In the genomic region with DNA sequence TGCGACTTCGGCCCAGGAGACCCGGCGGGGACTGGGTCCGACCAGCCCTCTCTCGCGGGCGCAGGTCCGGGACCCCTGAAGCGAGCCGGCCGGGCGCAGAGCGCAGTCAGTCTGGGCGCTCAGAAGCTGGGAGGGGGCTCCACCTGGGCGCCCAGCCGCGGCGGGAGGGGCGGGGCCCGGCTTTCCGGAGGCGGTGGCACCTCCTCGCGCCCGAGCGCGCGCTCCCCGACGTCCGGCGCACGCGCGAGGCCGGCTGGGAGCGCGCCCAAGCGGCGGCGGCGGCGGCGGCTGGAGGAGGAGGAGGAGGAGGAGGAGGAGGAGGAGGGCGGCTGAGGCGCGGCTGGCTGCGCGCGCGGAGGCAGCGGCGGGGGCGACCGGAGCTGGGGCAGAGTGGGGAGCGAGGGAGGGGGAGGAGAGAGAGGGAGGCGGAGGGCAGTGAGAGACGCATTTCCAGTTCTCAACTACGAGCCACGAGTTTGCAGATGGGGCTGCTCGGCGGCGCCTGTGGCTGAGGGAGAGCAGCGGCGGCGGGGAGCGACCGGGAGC, we compare ENCODE assay signal across 8 cellular contexts. TPM values are rescaled to one million over a fixed set of nuclear protein-coding genes. Genes with fewer than 3 reads are reported as not detected.
DNase-seq lines count a peak whose midpoint lies in the region; ATAC-seq and TF ChIP-seq lines count a peak whose summit lies in the region.

A gene with protein sequence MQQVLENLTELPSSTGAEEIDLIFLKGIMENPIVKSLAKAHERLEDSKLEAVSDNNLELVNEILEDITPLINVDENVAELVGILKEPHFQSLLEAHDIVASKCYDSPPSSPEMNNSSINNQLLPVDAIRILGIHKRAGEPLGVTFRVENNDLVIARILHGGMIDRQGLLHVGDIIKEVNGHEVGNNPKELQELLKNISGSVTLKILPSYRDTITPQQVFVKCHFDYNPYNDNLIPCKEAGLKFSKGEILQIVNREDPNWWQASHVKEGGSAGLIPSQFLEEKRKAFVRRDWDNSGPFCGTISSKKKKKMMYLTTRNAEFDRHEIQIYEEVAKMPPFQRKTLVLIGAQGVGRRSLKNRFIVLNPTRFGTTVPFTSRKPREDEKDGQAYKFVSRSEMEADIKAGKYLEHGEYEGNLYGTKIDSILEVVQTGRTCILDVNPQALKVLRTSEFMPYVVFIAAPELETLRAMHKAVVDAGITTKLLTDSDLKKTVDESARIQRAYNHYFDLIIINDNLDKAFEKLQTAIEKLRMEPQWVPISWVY (plus strand): TSS at position 445 of the 546 bp plus-strand sequence. CDS start 50,216 bp downstream, outside the sequence.

- no peaks in the 10 kb centered on the region for H3K36me3 Mint-ChIP-seq in chondrocyte (ENCODE audit: low read depth)

- peaks cover 17% of the 10 kb centered on the region for H3K27me3 Mint-ChIP-seq in chondrocyte (ENCODE audit: low read depth)

- DNase-seq in SIG-M5 treated with dmso at 0.1 percent for 504 hours (lab: John Stamatoyannopoulos, UW; ENCODE audit: unreplicated experiment), result peak; percentile 51
- DNase-seq in SIG-M5 (lab: John Stamatoyannopoulos, UW), result no peak
- peak; percentile 52 for DNase-seq in NCI-H2107 treated with DMSO at 0.1 percent for 48 hours (lab: John Stamatoyannopoulos, UW; ENCODE audit: unreplicated experiment)
- peak; percentile 85 for DNase-seq in chondrocyte (ENCODE audit: low spot score)
- peak; percentile 56 for DNase-seq in kidney glomerular epithelial cell (lab: John Stamatoyannopoulos, UW)
- DNase-seq in stimulated activated CD4-positive, alpha-beta T cell treated with anti-CD3 and anti-CD28 coated beads, Interleukin-1b, Interleukin-23, amount 100 ng/mL, for 1 hour (ENCODE audit: low read depth in 2 of 2), result peak; percentile 57 to 58

- H3K4me1 Mint-ChIP-seq in chondrocyte (ENCODE audit: low read depth), result peaks cover 23% of the 10 kb centered on the region

- H3K4me3 Mint-ChIP-seq in chondrocyte (ENCODE audit: unreplicated experiment), result peak within 1 kb of the TSS; percentile 98

- H3K9me3 Mint-ChIP-seq in chondrocyte (ENCODE audit: low read depth), result no peaks in the 10 kb centered on the region

- no peak for TF ChIP-seq CTCF in chondrocyte (IDR thresholded peaks at IDR 0.05)

- ATAC-seq in HG02973 (IDR thresholded peaks at IDR 0.05; ENCODE audit: unreplicated experiment), result peak; percentile 34
- ATAC-seq in activated CD4-positive, CD25-positive, alpha-beta regulatory T cell treated with anti-CD3 and anti-CD28 coated beads, Interleukin-2, amount 50 U/mL, for 24 hours, result peak; percentile 62 to 64

- peak within 1 kb of the TSS; percentile 96 for H3K27ac Mint-ChIP-seq in chondrocyte (ENCODE audit: unreplicated experiment)

RNA-seq across cellular contexts. Expression of the gene that starts here (rescaled TPM):
- total RNA-seq in chondrocyte, result 20.3 to 30.4 TPM (median 20.8 TPM) in 3 replicates
